In genomic region chr9:33267368-33267767, GRCh38 we compare ENCODE assay signal across 1 cellular context.
TF ChIP-seq lines count a peak whose summit lies in the region.

No MANE protein-coding gene starts in this region.

TF ChIP-seq in IMR-90, 13 proteins besides CTCF, POLR2A, EP300 and RAD21:
- TF ChIP-seq FOS (IDR thresholded peaks at IDR 0.05; ENCODE audit: low read depth, low read length), result no peak
- peak; percentile 50 for TF ChIP-seq MAFK (IDR thresholded peaks at IDR 0.05; ENCODE audit: low read depth, low read length)
TF ChIP-seq in IMR-90: peak in this region for 1.
